8 cellular contexts compared by ENCODE assay signal in the genomic region with DNA sequence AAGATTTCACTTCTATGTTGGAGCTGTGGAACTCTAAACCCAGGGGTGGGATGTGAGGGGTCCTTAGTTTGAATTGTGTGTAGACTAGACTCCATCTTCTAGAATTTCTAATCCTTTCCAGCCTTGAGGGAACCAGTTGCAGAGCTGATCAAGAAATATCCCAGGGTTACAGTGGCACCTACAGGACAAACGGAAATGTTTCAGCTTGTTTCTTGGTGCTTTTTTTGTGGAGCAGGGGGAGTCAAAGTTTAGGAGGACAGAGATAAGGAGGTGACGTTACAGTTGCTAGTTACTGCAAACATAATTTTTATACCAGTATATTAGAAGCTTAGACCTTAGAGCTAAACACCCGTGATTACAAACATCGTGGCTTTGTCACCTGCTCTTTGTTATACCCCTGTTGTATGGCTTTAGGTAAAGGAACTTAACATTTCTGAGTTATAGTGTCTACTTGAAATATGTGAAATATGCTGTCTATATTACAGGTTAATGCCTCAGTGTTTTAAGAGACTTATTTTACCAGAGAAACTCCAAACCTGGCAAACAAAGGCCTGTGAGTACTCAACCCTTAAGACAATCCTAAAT.
A peak's percentile ranks its signal among the peaks of the same experiment; 100 is the strongest.
DNase-seq lines count a peak whose midpoint lies in the region; ATAC-seq and TF ChIP-seq lines count a peak whose summit lies in the region.

No MANE protein-coding gene starts in this region.

- H3K18ac ChIP-seq in mesendoderm (ENCODE audit: low read length) = no peak overlapping the region

- H3K27me3 Mint-ChIP-seq in CD4-positive, alpha-beta memory T cell = peaks cover 0 to 1% of the 10 kb centered on the region in 2 donors

- no peaks in the 10 kb centered on the region for H3K9me3 ChIP-seq in GM23248 (ENCODE audit: low read depth)
- no peaks in the 10 kb centered on the region for H3K9me3 ChIP-seq in CD4-positive, alpha-beta memory T cell (ENCODE audit: control insufficient read depth in 1 of 2, low read length in 2 of 2)

- H3K9me3 Mint-ChIP-seq in CD4-positive, alpha-beta memory T cell = peaks cover 0 to 2% (median 0%) of the 10 kb centered on the region in 8 donors

- no peak overlapping the region for H2BK15ac ChIP-seq in mesendoderm (replicated peaks; ENCODE audit: low read depth)

- no peak overlapping the region for H3K4me3 Mint-ChIP-seq in CD4-positive, alpha-beta memory T cell

- DNase-seq in BJ (ENCODE audit: low read depth) (no peak), GM23248 (peak; percentile 47), NCI-H526 (lab: John Stamatoyannopoulos, UW) (peak; percentile 38 to 68), cerebellar cortex (ENCODE audit: low spot score) (peak; percentile 22), mesendoderm (peak; percentile 63)
- DNase-seq in activated CD4-positive, alpha-beta T cell treated with anti-CD3 and anti-CD28 coated beads, Interleukin-2, amount 50 U/mL, for 48 hours = no peak
- no peak for DNase-seq in CD4-positive, alpha-beta memory T cell

- H2BK5ac ChIP-seq in mesendoderm (ENCODE audit: low read length) = no peak overlapping the region

- H3K4me1 ChIP-seq in GM23248 (ENCODE audit: insufficient read depth) = no peaks in the 10 kb centered on the region
- H3K4me1 ChIP-seq in mesendoderm (ENCODE audit: control insufficient read depth, low read depth, low read length) = no peaks in the 10 kb centered on the region
- no peaks in the 10 kb centered on the region for H3K4me1 ChIP-seq in CD4-positive, alpha-beta memory T cell (ENCODE audit: insufficient read depth, low read length)

- H3K23ac ChIP-seq in mesendoderm (ENCODE audit: low read length) = no peak overlapping the region

- H3K9ac ChIP-seq in GM23248 (no peak overlapping the region), mesendoderm (ENCODE audit: low read length) (no peak overlapping the region)

- H3K36me3 Mint-ChIP-seq in CD4-positive, alpha-beta memory T cell = no peaks in the 10 kb centered on the region

- POLR2A ChIA-PET in BJ (lab: Charles Lee) = no interaction called here
- POLR2A ChIA-PET in CD4-positive, alpha-beta memory T cell (lab: Charles Lee; ENCODE audit: partially characterized antibody) = no interaction called here

- in situ Hi-C loops in GM23248 (cut with MboI) = no loop called here

- H3F3A ChIP-seq in GM23248 (ENCODE audit: insufficient read depth) = no peaks in the 10 kb centered on the region

- no peak overlapping the region for H2BK120ac ChIP-seq in mesendoderm (ENCODE audit: low read depth, low read length)

- H3K27ac Mint-ChIP-seq in CD4-positive, alpha-beta memory T cell = no peak overlapping the region

- no peaks in the 10 kb centered on the region for H3K79me1 ChIP-seq in mesendoderm (ENCODE audit: low read length)

- no peak overlapping the region for H3K4me3 ChIP-seq in BJ (ENCODE audit: low read depth, low read length)
- no peak overlapping the region for H3K4me3 ChIP-seq in GM23248
- H3K4me3 ChIP-seq in mesendoderm (ENCODE audit: low read length) = no peak overlapping the region
- H3K4me3 ChIP-seq in CD4-positive, alpha-beta memory T cell (ENCODE audit: low read length in 2 of 2) = no peak overlapping the region

- intact Hi-C loops in CD4-positive, alpha-beta memory T cell (cut with micrococcal nuclease) = no loop called here

- no peak overlapping the region for H4K8ac ChIP-seq in mesendoderm (ENCODE audit: low read depth, low read length)

- no peaks in the 10 kb centered on the region for H3K36me3 ChIP-seq in BJ (ENCODE audit: control insufficient read depth, insufficient read depth, low read length)
- no peaks in the 10 kb centered on the region for H3K36me3 ChIP-seq in GM23248 (ENCODE audit: low read depth)
- H3K36me3 ChIP-seq in mesendoderm (ENCODE audit: control insufficient read depth, insufficient read depth, low read length) = no peaks in the 10 kb centered on the region
- H3K36me3 ChIP-seq in CD4-positive, alpha-beta memory T cell (ENCODE audit: insufficient read depth, low read length) = no peaks in the 10 kb centered on the region

- WGBS in GM23248 (ENCODE audit: low coverage in 1 of 2, low lambda C conversion rate in 2 of 2, missing lambda C conversion rate in 2 of 2), 2 experiments = 27 to 29% methylated on average over 4 of the region's 4 CpGs
- WGBS in mesendoderm (ENCODE audit: extremely low coverage, insufficient coverage, low lambda C conversion rate) = no CpG with 5 or more reads among the region's 4 CpGs

- H3K27ac ChIP-seq in GM23248 = no peak overlapping the region
- no peak overlapping the region for H3K27ac ChIP-seq in mesendoderm (ENCODE audit: low read depth, low read length)
- H3K27ac ChIP-seq in CD4-positive, alpha-beta memory T cell (ENCODE audit: low read depth, low read length) = no peak overlapping the region

- peak; percentile 38 for TF ChIP-seq CTCF in BJ (IDR thresholded peaks at IDR 0.05; ENCODE audit: insufficient read depth, low read depth, low read length)

- H3K4me2 ChIP-seq in GM23248 (ENCODE audit: unreplicated experiment) (no peak overlapping the region), mesendoderm (ENCODE audit: low read length) (no peak overlapping the region)

- H3K4me1 Mint-ChIP-seq in CD4-positive, alpha-beta memory T cell = peaks cover 0 to 2% (median 0%) of the 10 kb centered on the region in 4 donors

- H3K79me2 ChIP-seq in GM23248 (ENCODE audit: insufficient read depth) (no peaks in the 10 kb centered on the region), mesendoderm (ENCODE audit: control insufficient read depth, insufficient read depth, low read length) (no peaks in the 10 kb centered on the region)

- no peak overlapping the region for H2AK5ac ChIP-seq in mesendoderm (ENCODE audit: low read length)

- no peak for ATAC-seq in HG03442 (IDR thresholded peaks at IDR 0.05; ENCODE audit: unreplicated experiment)

- H4K20me1 ChIP-seq in GM23248 (ENCODE audit: insufficient read depth) = no peaks in the 10 kb centered on the region

- CTCF ChIA-PET in BJ (lab: Yijun Ruan, JAX) = interaction anchor here (0.8 to 10.5 kb wide), 13 partner anchors 13 to 207 kb away, joined by 3 to 591 read pairs (median 3); no protein-coding TSS in a partner anchor
- CTCF ChIA-PET in CD4-positive, alpha-beta memory T cell (lab: Charles Lee; ENCODE audit: partially characterized antibody) = no interaction called here

- no peak overlapping the region for H3K56ac ChIP-seq in mesendoderm (ENCODE audit: low read length)

- no peaks in the 10 kb centered on the region for H3K9me2 ChIP-seq in GM23248 (ENCODE audit: insufficient read depth)

- no peak overlapping the region for H4K5ac ChIP-seq in mesendoderm (ENCODE audit: low read length)

- H3K4ac ChIP-seq in mesendoderm (ENCODE audit: low read depth, low read length) = no peak overlapping the region

- H3K27me3 ChIP-seq in BJ (ENCODE audit: control insufficient read depth, insufficient read depth, low read length) (peaks cover 2% of the 10 kb centered on the region; the same call in 1 of the 2 replicates), GM23248 (replicated peaks; ENCODE audit: insufficient read depth) (no peaks in the 10 kb centered on the region), mesendoderm (ENCODE audit: insufficient read depth, low read length, poor library complexity) (no peaks in the 10 kb centered on the region)
- H3K27me3 ChIP-seq in CD4-positive, alpha-beta memory T cell (ENCODE audit: insufficient read depth, low read length) = no peaks in the 10 kb centered on the region

- no peak overlapping the region for H2AFZ ChIP-seq in GM23248

Comparison
In these comparisons a context has a peak if more than half of its experiments do, and no peak if none do; other contexts are left out.
1. DNase-seq: peak in GM23248 (single experiment), NCI-H526 (2 of 2), cerebellar cortex (single experiment) and mesendoderm (single experiment); none in BJ (single experiment), activated CD4-positive, alpha-beta T cell treated with anti-CD3 and anti-CD28 coated beads, Interleukin-2, amount 50 U/mL, for 48 hours (0 of 2) and CD4-positive, alpha-beta memory T cell (0 of 5).